Comparison of ENCODE assay signal across 12 cellular contexts in the genomic region with DNA sequence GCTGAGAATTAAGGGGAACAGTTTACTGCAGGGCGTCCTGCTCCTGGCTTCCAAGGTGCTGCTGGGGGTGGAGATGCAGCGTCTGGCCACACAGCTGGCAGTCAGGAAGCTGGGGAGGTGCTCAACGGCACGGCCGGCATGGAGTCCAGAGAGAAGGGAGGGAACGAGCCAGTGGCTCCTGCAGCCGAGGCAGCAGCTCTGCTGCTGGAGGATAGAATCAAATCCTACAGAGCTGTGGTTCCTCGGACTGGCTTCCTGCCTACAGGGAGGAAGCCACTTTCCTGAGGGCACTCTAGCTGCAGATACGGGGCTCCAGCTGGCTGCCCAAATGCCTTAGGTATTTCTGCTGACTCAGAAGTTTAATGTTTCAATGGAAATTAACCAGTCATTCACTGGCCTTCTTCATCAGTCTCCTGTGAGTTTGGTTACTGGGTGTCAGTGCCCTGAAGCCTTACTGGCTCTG.
DNase-seq lines count a peak whose midpoint lies in the region; ATAC-seq and TF ChIP-seq lines count a peak whose summit lies in the region.
"Had no signal": no experiment of that assay in that cellular context is flagged by ENCODE, and none has a peak within 500 bp of the region (broad histone marks: within the 10 kb centered on the region; RNA-seq: fewer than 3 reads in every experiment).

No MANE protein-coding gene starts in this region.

- intact Hi-C loops in colonic mucosa (cut with DNase I): no loop called here
- intact Hi-C loops in right lobe of liver (cut with DNase I): no loop called here
- intact Hi-C loops in activated CD4-positive, alpha-beta T cell treated with anti-CD3 and anti-CD28 coated beads, Interleukin-2, amount 10 ng/mL, durations not matched to agents 24 days and 14 days (cut with micrococcal nuclease): no loop called here

- peaks cover 18% of the 10 kb centered on the region for H3K4me1 Mint-ChIP-seq in activated naive CD4-positive, alpha-beta T cell treated with anti-CD3 and anti-CD28 coated beads, Interleukin-2, amount 10 ng/mL, durations not matched to agents 7 days and 5 days
- H3K4me1 Mint-ChIP-seq in activated CD4-positive, alpha-beta T cell treated with anti-CD3 and anti-CD28 coated beads, Interleukin-2, amount 10 ng/mL, durations not matched to agents 24 days and 14 days: peaks cover 6% of the 10 kb centered on the region
- peaks cover 9% of the 10 kb centered on the region for H3K4me1 Mint-ChIP-seq in activated T-cell treated with anti-CD3 and anti-CD28 coated beads, Interleukin-2, amount 50 U/mL, for 4 hours (ENCODE audit: low read depth)
- H3K4me1 Mint-ChIP-seq: memory B cell had no signal

- H3K4me1 ChIP-seq in colonic mucosa (peaks cover 5% of the 10 kb centered on the region), right lobe of liver (peaks cover 0 to 7% (median 0%) of the 10 kb centered on the region in 4 donors)

- H3K27ac Mint-ChIP-seq in activated naive CD4-positive, alpha-beta T cell treated with anti-CD3 and anti-CD28 coated beads, Interleukin-2, amount 10 ng/mL, durations not matched to agents 7 days and 5 days: peak overlapping the region; percentile 58
- H3K27ac Mint-ChIP-seq in activated CD4-positive, alpha-beta T cell treated with anti-CD3 and anti-CD28 coated beads, Interleukin-2, amount 10 ng/mL, durations not matched to agents 24 days and 14 days: no peak overlapping the region
- H3K27ac Mint-ChIP-seq: dendritic cell treated with granulocyte-macrophage colony-stimulating factor and Interleukin-4, amounts not matched to agents 40 ng/mL and 50 ng/mL, for 4 days; memory B cell had no signal

- no peak for TF ChIP-seq POLR2A in right lobe of liver (IDR thresholded peaks at IDR 0.05)

- H3K4me3 ChIP-seq in colonic mucosa: no peak overlapping the region
- H3K4me3 ChIP-seq in right lobe of liver: no peak overlapping the region

- no peak overlapping the region for H3K27ac ChIP-seq in colonic mucosa
- no peak overlapping the region for H3K27ac ChIP-seq in right lobe of liver

- no peaks in the 10 kb centered on the region for H3K9me3 Mint-ChIP-seq in activated naive CD4-positive, alpha-beta T cell treated with anti-CD3 and anti-CD28 coated beads, Interleukin-2, amount 10 ng/mL, durations not matched to agents 7 days and 5 days
- H3K9me3 Mint-ChIP-seq in activated CD4-positive, alpha-beta T cell treated with anti-CD3 and anti-CD28 coated beads, Interleukin-2, amount 10 ng/mL, durations not matched to agents 24 days and 14 days: no peaks in the 10 kb centered on the region
- H3K9me3 Mint-ChIP-seq in activated T-cell treated with anti-CD3 and anti-CD28 coated beads, Interleukin-2, amount 50 U/mL, for 4 hours: no peaks in the 10 kb centered on the region
- H3K9me3 Mint-ChIP-seq: dendritic cell treated with granulocyte-macrophage colony-stimulating factor and Interleukin-4, amounts not matched to agents 40 ng/mL and 50 ng/mL, for 4 days; memory B cell had no signal

- no peak overlapping the region for H3K9ac ChIP-seq in colonic mucosa (ENCODE audit: low read depth in 2 of 2, low read length in 2 of 2)

- H3K9me3 ChIP-seq in colonic mucosa: no peaks in the 10 kb centered on the region
- no peaks in the 10 kb centered on the region for H3K9me3 ChIP-seq in right lobe of liver

- H3K36me3 Mint-ChIP-seq in activated naive CD4-positive, alpha-beta T cell treated with anti-CD3 and anti-CD28 coated beads, Interleukin-2, amount 10 ng/mL, durations not matched to agents 7 days and 5 days: peaks cover 23% of the 10 kb centered on the region
- peaks cover 24% of the 10 kb centered on the region for H3K36me3 Mint-ChIP-seq in activated CD4-positive, alpha-beta T cell treated with anti-CD3 and anti-CD28 coated beads, Interleukin-2, amount 10 ng/mL, durations not matched to agents 24 days and 14 days (ENCODE audit: low read depth)
- peaks cover 8% of the 10 kb centered on the region for H3K36me3 Mint-ChIP-seq in activated T-cell treated with anti-CD3 and anti-CD28 coated beads, Interleukin-2, amount 50 U/mL, for 4 hours (ENCODE audit: insufficient read depth)

- H3K27me3 Mint-ChIP-seq in activated naive CD4-positive, alpha-beta T cell treated with anti-CD3 and anti-CD28 coated beads, Interleukin-2, amount 10 ng/mL, durations not matched to agents 7 days and 5 days: peaks cover 4% of the 10 kb centered on the region
- H3K27me3 Mint-ChIP-seq in activated CD4-positive, alpha-beta T cell treated with anti-CD3 and anti-CD28 coated beads, Interleukin-2, amount 10 ng/mL, durations not matched to agents 24 days and 14 days: no peaks in the 10 kb centered on the region
- H3K27me3 Mint-ChIP-seq in activated T-cell treated with anti-CD3 and anti-CD28 coated beads, Interleukin-2, amount 50 U/mL, for 4 hours (ENCODE audit: low read depth): no peaks in the 10 kb centered on the region
- H3K27me3 Mint-ChIP-seq: dendritic cell treated with granulocyte-macrophage colony-stimulating factor and Interleukin-4, amounts not matched to agents 40 ng/mL and 50 ng/mL, for 4 days; memory B cell had no signal

- no peak for TF ChIP-seq CTCF in colonic mucosa (IDR thresholded peaks at IDR 0.05)
- TF ChIP-seq CTCF in right lobe of liver (IDR thresholded peaks at IDR 0.05): no peak

- H3K4me3 Mint-ChIP-seq in activated naive CD4-positive, alpha-beta T cell treated with anti-CD3 and anti-CD28 coated beads, Interleukin-2, amount 10 ng/mL, durations not matched to agents 7 days and 5 days: no peak overlapping the region
- H3K4me3 Mint-ChIP-seq in activated CD4-positive, alpha-beta T cell treated with anti-CD3 and anti-CD28 coated beads, Interleukin-2, amount 10 ng/mL, durations not matched to agents 24 days and 14 days: no peak overlapping the region
- H3K4me3 Mint-ChIP-seq in activated T-cell treated with anti-CD3 and anti-CD28 coated beads, Interleukin-2, amount 50 U/mL, for 4 hours: no peak overlapping the region
- H3K4me3 Mint-ChIP-seq: dendritic cell treated with granulocyte-macrophage colony-stimulating factor and Interleukin-4, amounts not matched to agents 40 ng/mL and 50 ng/mL, for 4 days; memory B cell had no signal

- CTCF ChIA-PET in activated naive CD4-positive, alpha-beta T cell treated with anti-CD3 and anti-CD28 coated beads, Interleukin-2, amount 10 ng/mL, durations not matched to agents 7 days and 5 days (lab: Charles Lee): no interaction called here

- no CpG with 5 or more reads among the region's 9 CpGs for WGBS in right lobe of liver (ENCODE audit: insufficient coverage, low coverage, low lambda C conversion rate, missing lambda C conversion rate)

- H3K27me3 ChIP-seq in colonic mucosa (no peaks in the 10 kb centered on the region), right lobe of liver (no peaks in the 10 kb centered on the region)

- DNase-seq in activated naive CD4-positive, alpha-beta T cell treated with anti-CD3 and anti-CD28 coated beads, Interleukin-2, amount 10 ng/mL, durations not matched to agents 7 days and 5 days: no peak
- DNase-seq in activated naive CD4-positive, alpha-beta T cell treated with Interleukin-2 at 50 U/mL for 16 hours: no peak
- peak; percentile 27 for DNase-seq in colonic mucosa
- DNase-seq in right lobe of liver: no peak
- DNase-seq in activated CD4-positive, alpha-beta T cell treated with anti-CD3 and anti-CD28 coated beads, Interleukin-2, amount 10 ng/mL, durations not matched to agents 24 days and 14 days: no peak
- DNase-seq in NOMO-1 (lab: John Stamatoyannopoulos, UW; ENCODE audit: unreplicated experiment in 2 of 2): no peak
- no peak for DNase-seq in medulla oblongata (ENCODE audit: extremely low spot score)
- DNase-seq in activated T-cell treated with anti-CD3 and anti-CD28 coated beads, Interleukin-2, amount 50 U/mL, for 4 hours: no peak
- DNase-seq: activated CD8-positive, alpha-beta memory T cell treated with anti-CD3 and anti-CD28 coated beads, Interleukin-2, amount 50 U/mL, for 48 hours; NCI-H1092 treated with DMSO at 0.1 percent for 48 hours had no signal

- H3K36me3 ChIP-seq in colonic mucosa (no peaks in the 10 kb centered on the region), right lobe of liver (peaks cover 0 to 5% (median 0%) of the 10 kb centered on the region in 4 donors)

- peak; percentile 8 to 33 (median 26) for ATAC-seq in right lobe of liver
- ATAC-seq in activated T-cell treated with anti-CD3 and anti-CD28 coated beads, Interleukin-2, amount 50 U/mL, for 4 hours: no peak

Comparison
In these comparisons a context has a peak if more than half of its experiments do, and no peak if none do; other contexts are left out.
1. ATAC-seq: peak in right lobe of liver (4 of 4); none in activated T-cell treated with anti-CD3 and anti-CD28 coated beads, Interleukin-2, amount 50 U/mL, for 4 hours (0 of 2).